12 cellular contexts compared by ENCODE assay signal in genomic region chr4:128244379-128244778, GRCh38.
"Had no signal": no experiment of that assay in that cellular context is flagged by ENCODE, and none has a peak within 500 bp of the region (broad histone marks: within the 10 kb centered on the region; RNA-seq: fewer than 3 reads in every experiment).

No MANE protein-coding gene starts in this region.

- H3K27me3 ChIP-seq: cardiac muscle cell, colonic mucosa, tibial artery, vagina had no signal

- H3K4me3 ChIP-seq: cardiac muscle cell, colonic mucosa, smooth muscle cell, tibial artery, vagina had no signal

- H3K4me1 ChIP-seq: colonic mucosa, tibial artery, vagina had no signal

- H3K27ac ChIP-seq: cardiac muscle cell, colonic mucosa, tibial artery, vagina had no signal

- DNase-seq: activated B cell treated with CpG ODN at 0.5 μM for 24 hours; activated effector memory CD4-positive, alpha-beta T cell treated with Interleukin-2 at 50 U/mL for 16 hours; activated T-cell treated with anti-CD3 and anti-CD28 coated beads, Interleukin-2, amount 50 U/mL, for 1 hour; anterior cingulate cortex; colonic mucosa; naive thymus-derived CD8-positive, alpha-beta T cell; right cardiac atrium; T-helper 17 cell; tibial artery had no signal

- ATAC-seq: naive thymus-derived CD8-positive, alpha-beta T cell; right cardiac atrium; T-helper 17 cell had no signal

- H3K9me3 ChIP-seq: colonic mucosa, tibial artery, vagina had no signal

- H3K36me3 ChIP-seq: cardiac muscle cell, colonic mucosa, tibial artery, vagina had no signal

- H3K4me2 ChIP-seq: smooth muscle cell had no signal
